22 cellular contexts compared by ENCODE assay signal in genomic region chr5:168734119-168734518, GRCh38.
"Had no signal": no experiment of that assay in that cellular context is flagged by ENCODE, and none has a peak within 500 bp of the region (broad histone marks: within the 10 kb centered on the region; RNA-seq: fewer than 3 reads in every experiment).

No MANE protein-coding gene starts in this region.

- H3K4me1 ChIP-seq: gastrocnemius medialis, parathyroid adenoma, sigmoid colon, thyroid gland had no signal

- H3K4me3 ChIP-seq: dorsolateral prefrontal cortex, esophagus muscularis mucosa, gastrocnemius medialis, sigmoid colon, smooth muscle cell, thyroid gland had no signal

- H3K9me3 ChIP-seq: neutrophil, thyroid gland had no signal

- H2AFZ ChIP-seq: parathyroid adenoma had no signal

- ATAC-seq: natural killer cell, T-helper 17 cell had no signal

- H3K27ac Mint-ChIP-seq: activated CD4-positive, alpha-beta T cell treated with anti-CD3 and anti-CD28 coated beads, Interleukin-2, amount 10 ng/mL, durations not matched to agents 24 days and 14 days; activated CD8-positive, alpha-beta T cell treated with anti-CD3 and anti-CD28 coated beads for 36 hours; activated naive CD4-positive, alpha-beta T cell treated with anti-CD3 and anti-CD28 coated beads, Interleukin-2, amount 50 U/mL, for 24 hours; natural killer cell; T-helper 17 cell had no signal

- DNase-seq: activated CD4-positive, alpha-beta T cell treated with anti-CD3 and anti-CD28 coated beads, Interleukin-2, amount 10 ng/mL, durations not matched to agents 24 days and 14 days; activated gamma-delta T cell treated with Interleukin-2 at 50 U/mL for 16 hours; activated T-cell treated with anti-CD3 and anti-CD28 coated beads, Interleukin-2, amount 50 U/mL, for 1 hour; central memory CD4-positive, alpha-beta T cell; hippocampal formation; kidney glomerular epithelial cell; natural killer cell; stimulated activated CD4-positive, alpha-beta T cell treated with anti-CD3 and anti-CD28 coated beads, Interleukin-2, amount 100 ng/mL, for 48 hours; stimulated activated CD8-positive, alpha-beta memory T cell treated with anti-CD3 and anti-CD28 coated beads, Interleukin-4, amount 100 ng/mL, for 48 hours; stimulated activated naive CD4-positive, alpha-beta T cell treated with Interleukin-2 at 50 U/mL for 16 hours; SW 1271; T-helper 17 cell had no signal

- H3K4me3 Mint-ChIP-seq: activated CD4-positive, alpha-beta T cell treated with anti-CD3 and anti-CD28 coated beads, Interleukin-2, amount 10 ng/mL, durations not matched to agents 24 days and 14 days; activated CD8-positive, alpha-beta T cell treated with anti-CD3 and anti-CD28 coated beads for 36 hours; activated naive CD4-positive, alpha-beta T cell treated with anti-CD3 and anti-CD28 coated beads, Interleukin-2, amount 50 U/mL, for 24 hours; natural killer cell; T-helper 17 cell had no signal

- H3K9ac ChIP-seq: parathyroid adenoma had no signal

- H3K4me2 ChIP-seq: smooth muscle cell had no signal

- H3K27ac ChIP-seq: dorsolateral prefrontal cortex, neutrophil, parathyroid adenoma, thyroid gland had no signal

- H3K36me3 ChIP-seq: esophagus muscularis mucosa, gastrocnemius medialis, neutrophil, sigmoid colon, thyroid gland had no signal

- H3K79me2 ChIP-seq: parathyroid adenoma had no signal

- H3K27me3 ChIP-seq: esophagus muscularis mucosa, gastrocnemius medialis, neutrophil, sigmoid colon, thyroid gland had no signal

- H3K4me1 Mint-ChIP-seq: activated naive CD4-positive, alpha-beta T cell treated with anti-CD3 and anti-CD28 coated beads, Interleukin-2, amount 50 U/mL, for 24 hours; natural killer cell had no signal
